ENCODE assay signal across 33 cellular contexts in genomic region chr5:9813305-9813704, GRCh38.
"Had no signal": no experiment of that assay in that cellular context is flagged by ENCODE, and none has a peak within 500 bp of the region (broad histone marks: within the 10 kb centered on the region; RNA-seq: fewer than 3 reads in every experiment).

No MANE protein-coding gene starts in this region.

- FAIRE-seq: bronchial epithelial cell, TTC549 had no signal

- H3K36me3 ChIP-seq: ascending aorta, cardiac muscle cell, WERI-Rb-1 had no signal

- H3K27me3 ChIP-seq: ascending aorta, cardiac muscle cell had no signal

- ATAC-seq: activated CD4-positive, alpha-beta T cell treated with anti-CD3 and anti-CD28 coated beads for 36 hours; activated CD4-positive, CD25-positive, alpha-beta regulatory T cell treated with anti-CD3 and anti-CD28 coated beads, Interleukin-2, amount 50 U/mL, for 24 hours; activated CD8-positive, alpha-beta memory T cell treated with anti-CD3 and anti-CD28 coated beads, Interleukin-2, amount 10 ng/mL, durations not matched to agents 7 days and 5 days; activated CD8-positive, alpha-beta T cell treated with anti-CD3 and anti-CD28 coated beads, Interleukin-2, amount 10 ng/mL, durations not matched to agents 7 days and 5 days; activated naive CD8-positive, alpha-beta T cell treated with anti-CD3 and anti-CD28 coated beads, Interleukin-2, amount 50 U/mL, for 24 hours; WTC11 had no signal

- DNase-seq: activated CD4-positive, alpha-beta memory T cell treated with anti-CD3 and anti-CD28 coated beads, Interleukin-2, amount 10 ng/mL, durations not matched to agents 7 days and 5 days; activated CD4-positive, alpha-beta T cell treated with anti-CD3 and anti-CD28 coated beads for 1 hour; activated CD4-positive, alpha-beta T cell treated with anti-CD3 and anti-CD28 coated beads for 36 hours; activated CD4-positive, alpha-beta T cell treated with anti-CD3 and anti-CD28 coated beads for 48 hours; activated CD4-positive, alpha-beta T cell treated with anti-CD3 and anti-CD28 coated beads, Interleukin-2, amount 10 ng/mL, durations not matched to agents 7 days and 5 days; activated CD4-positive, alpha-beta T cell treated with anti-CD3 and anti-CD28 coated beads, Interleukin-2, amount 50 U/mL, for 48 hours; activated CD4-positive, CD25-positive, alpha-beta regulatory T cell; activated CD8-positive, alpha-beta memory T cell treated with anti-CD3 and anti-CD28 coated beads for 24 hours; activated CD8-positive, alpha-beta memory T cell treated with anti-CD3 and anti-CD28 coated beads, Interleukin-2, amount 10 ng/mL, durations not matched to agents 7 days and 5 days; activated CD8-positive, alpha-beta memory T cell treated with anti-CD3 and anti-CD28 coated beads, Interleukin-2, amount 50 U/mL, for 48 hours; activated CD8-positive, alpha-beta T cell treated with anti-CD3 and anti-CD28 coated beads, Interleukin-2, amount 10 ng/mL, durations not matched to agents 7 days and 5 days; activated effector memory CD4-positive, alpha-beta T cell treated with Interleukin-2 at 50 U/mL for 16 hours; activated gamma-delta T cell; activated naive CD4-positive, alpha-beta T cell treated with anti-CD3 and anti-CD28 coated beads, Interleukin-2, amount 10 ng/mL, durations not matched to agents 7 days and 5 days; activated naive CD4-positive, alpha-beta T cell treated with Interleukin-2 at 50 U/mL for 16 hours; activated naive CD8-positive, alpha-beta T cell treated with anti-CD3 and anti-CD28 coated beads, Interleukin-2, amount 10 ng/mL, durations not matched to agents 7 days and 5 days; activated naive CD8-positive, alpha-beta T cell treated with anti-CD3 and anti-CD28 coated beads, Interleukin-2, amount 50 U/mL, for 24 hours; activated T-cell treated with anti-CD3 and anti-CD28 coated beads, Interleukin-2, amount 50 U/mL, for 24 hours; activated T-cell treated with anti-CD3 and anti-CD28 coated beads, Interleukin-2, amount 50 U/mL, for 48 hours; amygdala; anterior cingulate cortex; caudate nucleus; cerebellar nuclear complex; T-helper 1 cell; T-helper 2 cell; T-helper 9 cell; WERI-Rb-1 had no signal

- H3K4me3 ChIP-seq: ascending aorta, cardiac muscle cell had no signal

- H3K9me3 ChIP-seq: ascending aorta had no signal
